1 cellular context compared by ENCODE assay signal in genomic region chr7:23306936-23307521, GRCh38.
TF ChIP-seq lines count a peak whose summit lies in the region.

No MANE protein-coding gene starts in this region.

TF ChIP-seq in HepG2, 621 proteins besides CTCF, POLR2A, EP300 and RAD21 (continued from another document):
- TF ChIP-seq GABPA (IDR thresholded peaks at IDR 0.05; ENCODE audit: low read depth, low read length) (no peak), GABPA (CRISPR knock-in tag; IDR thresholded peaks at IDR 0.05; ENCODE audit: low read depth) (no peak), SMAD3 (CRISPR knock-in tag; IDR thresholded peaks at IDR 0.05) (no peak), GLI4 (CRISPR knock-in tag; IDR thresholded peaks at IDR 0.05; ENCODE audit: borderline replicate concordance) (no peak), NFIC (IDR thresholded peaks at IDR 0.05; ENCODE audit: low read length) (no peak), ZNF383 (CRISPR knock-in tag; IDR thresholded peaks at IDR 0.05; ENCODE audit: borderline replicate concordance) (no peak), PAX8 (CRISPR knock-in tag; IDR thresholded peaks at IDR 0.05; ENCODE audit: borderline replicate concordance) (no peak), ZNF263 (CRISPR knock-in tag; IDR thresholded peaks at IDR 0.05) (no peak), ZBTB26 (CRISPR knock-in tag; IDR thresholded peaks at IDR 0.05; ENCODE audit: borderline replicate concordance) (no peak), FOSL1 (CRISPR knock-in tag; IDR thresholded peaks at IDR 0.05; ENCODE audit: borderline replicate concordance) (no peak), CAMTA2 (CRISPR knock-in tag; IDR thresholded peaks at IDR 0.05; ENCODE audit: borderline replicate concordance) (no peak), ZBTB7A (CRISPR knock-in tag; IDR thresholded peaks at IDR 0.05) (no peak), HNRNPLL (IDR thresholded peaks at IDR 0.05; ENCODE audit: low read depth, low read length, poor library complexity, severe bottlenecking) (no peak)
